8 cellular contexts compared by ENCODE assay signal in genomic region chr2:208254871-208255556, GRCh38. TPM values are rescaled to one million over a fixed set of nuclear protein-coding genes. Genes with fewer than 3 reads are reported as not detected.
DNase-seq lines count a peak whose midpoint lies in the region; ATAC-seq and TF ChIP-seq lines count a peak whose summit lies in the region.

IDH1 (minus strand) TSS chr2:208255071; CDS start chr2:208251551, 3,520 bp downstream.

- peaks cover 23% of the 10 kb centered on the region; the same call in 1 of the 2 replicates for H3K36me3 ChIP-seq in SU-DHL-6 (ENCODE audit: low read length)

- DNase-seq in NCI-H1105 (lab: John Stamatoyannopoulos, UW) (peak; percentile 90), Right ventricle myocardium superior (peak; percentile 98), pons (ENCODE audit: low spot score) (peak; percentile 95), type B pancreatic cell (ENCODE audit: extremely low spot score, unreplicated experiment) (peak; percentile 98)
- DNase-seq in activated naive CD8-positive, alpha-beta T cell treated with anti-CD3 and anti-CD28 coated beads, Interleukin-2, amount 50 U/mL, for 16 hours (ENCODE audit: low read depth, low spot score), result peak; percentile 88

- peak within 1 kb of the TSS; percentile 68 for H3K27ac ChIP-seq in SU-DHL-6 (ENCODE audit: low read depth, low read length)

- TF ChIP-seq CTCF in GM12872 (IDR thresholded peaks at IDR 0.05; ENCODE audit: insufficient read depth, low read depth, low read length) (peak; percentile 60), SU-DHL-6 (IDR thresholded peaks at IDR 0.05; ENCODE audit: insufficient read depth, low read length, poor library complexity, severe bottlenecking) (peak; percentile 36), type B pancreatic cell (conservative IDR thresholded peaks at IDR 0.05) (peak; percentile 67)

- H2AFZ ChIP-seq in SU-DHL-6 (ENCODE audit: low read depth, low read length, severe bottlenecking), result peak within 1 kb of the TSS; percentile 95

- H3K9me3 Mint-ChIP-seq in type B pancreatic cell, result no peaks in the 10 kb centered on the region

- H3K36me3 Mint-ChIP-seq in type B pancreatic cell, result peaks cover 19% of the 10 kb centered on the region

- ATAC-seq in HG02642 (IDR thresholded peaks at IDR 0.05; ENCODE audit: poor library complexity, unreplicated experiment) (peak; percentile 77), Right ventricle myocardium superior (ENCODE audit: poor library complexity) (peak; percentile 94)

- H3K9me3 ChIP-seq in SU-DHL-6 (ENCODE audit: insufficient read depth, low read length), result no peaks in the 10 kb centered on the region

- peaks cover 32% of the 10 kb centered on the region for H3K4me1 Mint-ChIP-seq in type B pancreatic cell (ENCODE audit: unreplicated experiment)

- H3K27me3 ChIP-seq in SU-DHL-6 (ENCODE audit: low read length), result no peaks in the 10 kb centered on the region

- H3K4me3 ChIP-seq in SU-DHL-6 (ENCODE audit: insufficient read depth, low read length, poor library complexity, severe bottlenecking), result peak within 1 kb of the TSS; percentile 99

- peaks cover 9% of the 10 kb centered on the region; the same call in 1 of the 2 replicates for H3K79me2 ChIP-seq in SU-DHL-6 (ENCODE audit: insufficient read depth, low read length)

- H3F3A ChIP-seq in SU-DHL-6 (ENCODE audit: insufficient read depth), result no peaks in the 10 kb centered on the region

- no peaks in the 10 kb centered on the region for H3K9me2 ChIP-seq in SU-DHL-6 (replicated peaks; ENCODE audit: insufficient read depth, low read length)

- no peaks in the 10 kb centered on the region for H3K27me3 Mint-ChIP-seq in type B pancreatic cell

- H4K20me1 ChIP-seq in SU-DHL-6 (ENCODE audit: low read depth, low read length), result no peaks in the 10 kb centered on the region

- peak within 1 kb of the TSS; percentile 100 for H3K4me3 Mint-ChIP-seq in type B pancreatic cell

- intact Hi-C loops in Right ventricle myocardium superior (cut with DNase I), result no loop called here

- H3K27ac Mint-ChIP-seq in type B pancreatic cell, result peak within 1 kb of the TSS; percentile 95

- H3K4me2 ChIP-seq in SU-DHL-6 (ENCODE audit: low read depth, low read length, poor library complexity, severe bottlenecking), result peak within 1 kb of the TSS; percentile 75

- peak within 1 kb of the TSS; percentile 76 for H3K9ac ChIP-seq in SU-DHL-6 (ENCODE audit: low read length)

RNA-seq across cellular contexts. Expression of gene IDH1, which starts in this region (rescaled TPM):
- 43.6 TPM for total RNA-seq in Right ventricle myocardium superior
- total RNA-seq in type B pancreatic cell (ENCODE audit: low replicate concordance), result 149 and 184 TPM in 2 replicates

Comparison
In these comparisons a context has a peak if more than half of its experiments do, and no peak if none do; other contexts are left out.
1. Peak in every context shown above with its lines: DNase-seq, ATAC-seq, H3K4me3 ChIP-seq and H3K27ac ChIP-seq.